ENCODE assay signal across 16 cellular contexts in genomic region chr10:118981946-118982345, GRCh38. TPM values are rescaled to one million over a fixed set of nuclear protein-coding genes. Genes with fewer than 3 reads are reported as not detected.
A peak's percentile ranks its signal among the peaks of the same experiment; 100 is the strongest.
DNase-seq lines count a peak whose midpoint lies in the region; ATAC-seq, FAIRE-seq and TF ChIP-seq lines count a peak whose summit lies in the region.
"Had no signal": no experiment of that assay in that cellular context is flagged by ENCODE, and none has a peak within 500 bp of the region (broad histone marks: within the 10 kb centered on the region; RNA-seq: fewer than 3 reads in every experiment).

No MANE protein-coding gene starts in this region.

- no peak overlapping the region for H3K56ac ChIP-seq in H1 (replicated peaks; ENCODE audit: insufficient read length, low read depth, low read length)

- peak overlapping the region; percentile 26 for H2AFZ ChIP-seq in H1 (ENCODE audit: low read length)

- no peak for DNase-seq in H1 (ENCODE audit: low read depth in 1 of 2, low spot score in 2 of 2)
- peak; percentile 19 for DNase-seq in kidney glomerular epithelial cell (lab: John Stamatoyannopoulos, UW)
- peak; percentile 15 for DNase-seq in sciatic nerve (ENCODE audit: low spot score)
- DNase-seq in Ammon's horn (ENCODE audit: low spot score) = no peak
- no peak for DNase-seq in pancreas
- DNase-seq: 8988T; AML-193; CD4-positive, alpha-beta memory T cell; DMS79; IMR-90 had no signal

- H4K8ac ChIP-seq in H1 (ENCODE audit: extremely low read depth, insufficient read depth, low read length) = no peak overlapping the region; the same call in 1 of the 2 replicates

- H3K79me2 ChIP-seq in H1 (ENCODE audit: control insufficient read depth in 1 of 2, insufficient read depth in 2 of 2, low read length in 2 of 2) = no peaks in the 10 kb centered on the region

- 89% methylated on average over 11 of the region's 11 CpGs; no CpG with 5 or more reads in 1 of the 2 experiments for WGBS in H1 (ENCODE audit: extremely low coverage in 1 of 2, insufficient coverage in 1 of 2, insufficient read length in 1 of 2, insufficient replicate concordance in 2 of 2, low coverage in 1 of 2, low lambda C conversion rate in 2 of 2, missing lambda C conversion rate in 1 of 2), 2 experiments
- 83 to 92% methylated on average over 11 of the region's 11 CpGs for WGBS in pancreas, 2 donors

- H3K4me3 ChIP-seq in BLaER1 treated with 17β-estradiol and CSF1 and Interleukin-3, amounts not matched to agents 10 nM and 100 nM = no peak overlapping the region
- H3K4me3 ChIP-seq in H1 (ENCODE audit: extremely low read depth in 1 of 4, insufficient read depth in 2 of 4, low read depth in 3 of 4, low read length in 4 of 4) (no peak overlapping the region), pancreas (no peak overlapping the region)
- H3K4me3 ChIP-seq: GM12878 had no signal

- no peak overlapping the region for H2BK15ac ChIP-seq in H1 (ENCODE audit: low read length)

- no peak overlapping the region for H4K91ac ChIP-seq in H1 (replicated peaks; ENCODE audit: insufficient read length, low read length)

- H3K27ac ChIP-seq in BLaER1 treated with 17β-estradiol and CSF1 and Interleukin-3, amounts not matched to agents 10 nM and 100 nM = no peak overlapping the region
- H3K27ac ChIP-seq in H1 (ENCODE audit: low read depth, low read length) (no peak overlapping the region), pancreas (no peak overlapping the region)
- H3K27ac ChIP-seq: C4-2B had no signal

- H3K23me2 ChIP-seq in H1 (ENCODE audit: low read depth, low read length) = no peaks in the 10 kb centered on the region

- no peak for TF ChIP-seq POLR2A in H1 (IDR thresholded peaks at IDR 0.05; ENCODE audit: control extremely low read depth in 1 of 2, low read depth in 2 of 2, low read length in 2 of 2)

- POLR2A ChIA-PET in H1 (lab: Charles Lee; ENCODE audit: partially characterized antibody) = no interaction called here

- FAIRE-seq in H1 (lab: Jason Lieb, UNC) = no peak
- no peak for FAIRE-seq in pancreas (lab: Jason Lieb, UNC)
- FAIRE-seq: GM12878, GM19239 had no signal

- H3K4me2 ChIP-seq in BLaER1 treated with 17β-estradiol and CSF1 and Interleukin-3, amounts not matched to agents 10 nM and 100 nM = peak overlapping the region in 10 of 11 experiments; percentile 10 to 66 (median 52); a peak in 16 of 22 replicates
- no peak overlapping the region for H3K4me2 ChIP-seq in H1 (ENCODE audit: insufficient read depth in 1 of 2, low read depth in 2 of 2, low read length in 2 of 2)

- no peak overlapping the region for H3K4ac ChIP-seq in H1 (replicated peaks; ENCODE audit: insufficient read length, low read depth, low read length)

- intact Hi-C loops in sciatic nerve (cut with DNase I) (no loop called here), pancreas (cut with DNase I) (no loop called here)

- H4K5ac ChIP-seq in H1 (ENCODE audit: insufficient read length, low read depth, low read length) = no peak overlapping the region

- H3K23ac ChIP-seq in H1 (ENCODE audit: insufficient read length) = no peak overlapping the region

- no peak overlapping the region for H2BK20ac ChIP-seq in H1 (ENCODE audit: low read length)

- no peaks in the 10 kb centered on the region for H4K20me1 ChIP-seq in BLaER1 treated with 17β-estradiol and CSF1 and Interleukin-3, amounts not matched to agents 10 nM and 100 nM
- no peaks in the 10 kb centered on the region for H4K20me1 ChIP-seq in H1 (replicated peaks in 1 of 2; ENCODE audit: control insufficient read depth in 1 of 2, insufficient read depth in 2 of 2, low read length in 2 of 2)

- no peak for TF ChIP-seq RAD21 in H1 (IDR thresholded peaks at IDR 0.05 in 1 of 2, conservative IDR thresholded peaks at IDR 0.05 in 1 of 2; ENCODE audit: low read depth in 2 of 2, low read length in 2 of 2)

- no peak overlapping the region for H3K14ac ChIP-seq in H1 (ENCODE audit: insufficient read length)

- H2AK5ac ChIP-seq in H1 (ENCODE audit: low read depth, low read length) = no peak overlapping the region

- no peaks in the 10 kb centered on the region for H3K27me3 ChIP-seq in BLaER1 treated with 17β-estradiol and CSF1 and Interleukin-3, amounts not matched to agents 10 nM and 100 nM
- H3K27me3 ChIP-seq in H1 (replicated peaks in 1 of 4; ENCODE audit: control insufficient read depth in 3 of 4, extremely low read depth in 1 of 4, insufficient read depth in 3 of 4, low read length in 3 of 4) (no peaks in the 10 kb centered on the region), pancreas (no peaks in the 10 kb centered on the region)

- no peak overlapping the region for H3K18ac ChIP-seq in H1 (ENCODE audit: extremely low read depth, low read length)

- peaks cover 9 to 21% (median 16%) of the 10 kb centered on the region in 11 experiments for H3K9me3 ChIP-seq in BLaER1 treated with 17β-estradiol and CSF1 and Interleukin-3, amounts not matched to agents 10 nM and 100 nM (replicated peaks in 1 of 11)
- H3K9me3 ChIP-seq in H1 (ENCODE audit: insufficient read depth in 2 of 2, low read depth in 1 of 2, low read length in 1 of 2) = no peaks in the 10 kb centered on the region
- H3K9me3 ChIP-seq in pancreas = no peaks in the 10 kb centered on the region

- H2BK12ac ChIP-seq in H1 (ENCODE audit: low read depth, low read length) = no peak overlapping the region

- CTCF ChIA-PET in H1 (lab: Charles Lee; ENCODE audit: partially characterized antibody) = interaction anchor here (2.2 kb wide), 1 partner anchor 10 kb away, joined by 5 read pairs; no protein-coding TSS in a partner anchor

- ATAC-seq in sciatic nerve (no peak), GM18502 (IDR thresholded peaks at IDR 0.05; ENCODE audit: poor library complexity, unreplicated experiment) (no peak), GM18861 (IDR thresholded peaks at IDR 0.05; ENCODE audit: unreplicated experiment) (no peak), pancreas (no peak)
- ATAC-seq: GM12878 had no signal

- no peak overlapping the region for H3K9ac ChIP-seq in BLaER1 treated with 17β-estradiol and CSF1 and Interleukin-3, amounts not matched to agents 10 nM and 100 nM
- H3K9ac ChIP-seq in H1 (replicated peaks in 1 of 4; ENCODE audit: extremely low read depth in 1 of 4, low read depth in 3 of 4, low read length in 3 of 4) = no peak overlapping the region

- no peak overlapping the region for H2BK120ac ChIP-seq in H1 (replicated peaks; ENCODE audit: low read depth, low read length)

- no peaks in the 10 kb centered on the region for H3K79me1 ChIP-seq in H1 (ENCODE audit: low read depth, low read length)

- TF ChIP-seq CTCF in H1 (IDR thresholded peaks at IDR 0.05; ENCODE audit: control extremely low read depth in 1 of 3, insufficient read depth in 1 of 3, low read depth in 1 of 3, low read length in 3 of 3) = no peak
- TF ChIP-seq CTCF in pancreas (IDR thresholded peaks at IDR 0.05) = no peak

- H2BK5ac ChIP-seq in H1 (ENCODE audit: low read depth, low read length) = no peak overlapping the region

- TF ChIP-seq EP300 in H1 (IDR thresholded peaks at IDR 0.05; ENCODE audit: borderline replicate concordance in 1 of 2, low read depth in 2 of 2, low read length in 2 of 2) = no peak

- H3K4me1 ChIP-seq in BLaER1 treated with 17β-estradiol and CSF1 and Interleukin-3, amounts not matched to agents 10 nM and 100 nM = peaks cover 13 to 42% (median 37%) of the 10 kb centered on the region in 10 experiments; a peak in 19 of 20 replicates
- H3K4me1 ChIP-seq in H1 (replicated peaks in 1 of 4; ENCODE audit: control insufficient read depth in 3 of 4, insufficient read depth in 4 of 4, low read length in 3 of 4) (peaks cover 0 to 3% (median 3%) of the 10 kb centered on the region in 4 experiments; a peak in 2 of 7 replicates), pancreas (no peaks in the 10 kb centered on the region)

- H3K36me3 ChIP-seq in BLaER1 treated with 17β-estradiol and CSF1 and Interleukin-3, amounts not matched to agents 10 nM and 100 nM = no peaks in the 10 kb centered on the region
- H3K36me3 ChIP-seq in H1 (ENCODE audit: control insufficient read depth in 2 of 4, insufficient read depth in 4 of 4, low read length in 3 of 4) = no peaks in the 10 kb centered on the region
- no peaks in the 10 kb centered on the region for H3K36me3 ChIP-seq in pancreas

TF ChIP-seq in H1, 55 proteins besides CTCF, POLR2A, EP300 and RAD21:
- TF ChIP-seq FOSL1 (IDR thresholded peaks at IDR 0.05; ENCODE audit: insufficient read depth, low read depth, low read length) (no peak), KDM1A (IDR thresholded peaks at IDR 0.05; ENCODE audit: borderline replicate concordance, low read length) (no peak)

RNA-seq across cellular contexts. Expression of gene NANOS1, which starts 47.6 kb away (rescaled TPM):
- total RNA-seq in H1 (2021; fragmentation: NEBNext Ultra II Directional; extraction: Animal tissue kit (Norgen Biotek cat#: 25700)) = 3.1 and 5.4 TPM in 2 replicates
- polyA plus RNA-seq in H1 (2011; rRNA removed) = 2.3 and 3.9 TPM in 2 replicates
- 3.4 TPM for polyA plus RNA-seq in H1 (2011; cell fraction: cytosol; rRNA removed)
- polyA plus RNA-seq in H1 (2011; cell fraction: nucleus; rRNA removed) = 1.9 TPM
- 2.9 to 4.0 TPM (median 3.3 TPM) in 4 replicates for polyA plus RNA-seq in H1 (2012, experiment 1 of 2)
- polyA plus RNA-seq in H1 (2012, experiment 2 of 2) = 4.6 TPM
- 3.8 TPM for polyA plus RNA-seq in H1 (2013, experiment 1 of 2)
- 3.8 TPM for polyA plus RNA-seq in H1 (2013, experiment 2 of 2)
- polyA minus RNA-seq in H1 (2011; rRNA and poly(A)+ RNA removed) = 1.6 and 2.0 TPM in 2 replicates
- 5.0 TPM for polyA minus RNA-seq in H1 (2011; cell fraction: cytosol; rRNA and poly(A)+ RNA removed)
- polyA minus RNA-seq in H1 (2011; cell fraction: nucleus; rRNA and poly(A)+ RNA removed) = 5.7 TPM
- 3.5 TPM for total RNA-seq in sciatic nerve
- total RNA-seq in pancreas = 1 to 10 TPM in 4 of 6 donors, under 1 TPM in 2; 0.47 to 1.9 (median 1.2) TPM
- 1 to 10 TPM; 2.2 to 7.7 TPM for polyA plus RNA-seq in pancreas

Comparison
In these comparisons a context has a peak if more than half of its experiments do, and no peak if none do; other contexts are left out.
1. H3K4me2 ChIP-seq: peak in BLaER1 treated with 17β-estradiol and CSF1 and Interleukin-3, amounts not matched to agents 10 nM and 100 nM (10 of 11); none in H1 (0 of 2).
2. DNase-seq: peak in kidney glomerular epithelial cell (single experiment) and sciatic nerve (single experiment); none in H1 (0 of 2), Ammon's horn (single experiment) and pancreas (0 of 6).